In genomic region chr3:13009946-13010315, GRCh38 we compare ENCODE assay signal across 12 cellular contexts.
DNase-seq lines count a peak whose midpoint lies in the region; ATAC-seq and TF ChIP-seq lines count a peak whose summit lies in the region.
"Had no signal": no experiment of that assay in that cellular context is flagged by ENCODE, and none has a peak within 500 bp of the region (broad histone marks: within the 10 kb centered on the region; RNA-seq: fewer than 3 reads in every experiment).

No MANE protein-coding gene starts in this region.

- no peaks in the 10 kb centered on the region for H3K27me3 ChIP-seq in thymus (ENCODE audit: control insufficient read depth, insufficient read depth)

- peaks cover 91% of the 10 kb centered on the region for H3K4me1 Mint-ChIP-seq in activated naive CD4-positive, alpha-beta T cell treated with anti-CD3 and anti-CD28 coated beads for 36 hours (ENCODE audit: low read depth)
- peaks cover 79 to 97% (median 95%) of the 10 kb centered on the region in 3 donors for H3K4me1 Mint-ChIP-seq in T-cell
- H3K4me1 Mint-ChIP-seq in immature natural killer cell, result peaks cover 96 to 99% of the 10 kb centered on the region in 2 donors

- peaks cover 9% of the 10 kb centered on the region for H3K36me3 Mint-ChIP-seq in activated naive CD4-positive, alpha-beta T cell treated with anti-CD3 and anti-CD28 coated beads for 36 hours (ENCODE audit: low read depth)
- H3K36me3 Mint-ChIP-seq in T-cell, result peaks cover 8% of the 10 kb centered on the region
- H3K36me3 Mint-ChIP-seq in immature natural killer cell, result peaks cover 3 to 12% (median 7%) of the 10 kb centered on the region in 3 donors

- intact Hi-C loops in activated naive CD4-positive, alpha-beta T cell treated with anti-CD3 and anti-CD28 coated beads for 36 hours (cut with micrococcal nuclease), result loop anchor here (5.0 to 10.0 kb wide), 4 partner anchors 348 to 1642 kb away; partner anchors contain the start of genes CCDC174 and RAF1

- POLR2A ChIA-PET in T-cell (lab: Charles Lee) (no interaction called here), RWPE1 (lab: Yijun Ruan, JAX; ENCODE audit: low non-redundant PET) (no interaction called here)

- peak overlapping the region; percentile 36 for H3K27ac ChIP-seq in thymus (ENCODE audit: low read depth)
- no peak overlapping the region for H3K27ac ChIP-seq in RWPE1
- H3K27ac ChIP-seq: parathyroid adenoma had no signal

- no peaks in the 10 kb centered on the region for H3K9me3 Mint-ChIP-seq in activated naive CD4-positive, alpha-beta T cell treated with anti-CD3 and anti-CD28 coated beads for 36 hours
- H3K9me3 Mint-ChIP-seq in T-cell (no peaks in the 10 kb centered on the region), immature natural killer cell (no peaks in the 10 kb centered on the region)

- no peak overlapping the region for H3K4me3 ChIP-seq in thymus (ENCODE audit: low read length)
- H3K4me3 ChIP-seq: lung had no signal

- ATAC-seq in T-cell (replicated peaks in 1 of 4), result no peak
- ATAC-seq in esophagus mucosa, result no peak
- no peak for ATAC-seq in HG03139 (IDR thresholded peaks at IDR 0.05; ENCODE audit: unreplicated experiment)

- WGBS in thymus, result 97% methylated on average over 7 of the region's 7 CpGs

- CTCF ChIA-PET in activated naive CD4-positive, alpha-beta T cell treated with anti-CD3 and anti-CD28 coated beads for 36 hours (lab: Charles Lee), result interaction anchor here (0.7 to 2.1 kb wide), 2 partner anchors 10 to 15 kb away, joined by 3 to 4 read pairs; no protein-coding TSS in a partner anchor
- CTCF ChIA-PET in T-cell (lab: Charles Lee), result interaction anchor here in 1 of 2 donors (0.8 to 1.3 kb wide), 3 partner anchors 11 to 14 kb away, joined by 3 to 4 read pairs (median 3); no protein-coding TSS in a partner anchor
- CTCF ChIA-PET in RWPE1 (lab: Yijun Ruan, JAX), result interaction anchor here (1.2 kb wide), 1 partner anchor 15 kb away, joined by 3 read pairs; no protein-coding TSS in a partner anchor

- peak overlapping the region; percentile 97 for H3K27ac Mint-ChIP-seq in activated naive CD4-positive, alpha-beta T cell treated with anti-CD3 and anti-CD28 coated beads for 36 hours
- H3K27ac Mint-ChIP-seq in T-cell (peak overlapping the region; percentile 99), immature natural killer cell (peak overlapping the region; percentile 99 to 100 (median 100))

- H3K27me3 Mint-ChIP-seq in activated naive CD4-positive, alpha-beta T cell treated with anti-CD3 and anti-CD28 coated beads for 36 hours (ENCODE audit: low read depth), result no peaks in the 10 kb centered on the region
- H3K27me3 Mint-ChIP-seq in T-cell (no peaks in the 10 kb centered on the region), immature natural killer cell (ENCODE audit: low read depth in 3 of 3) (peaks cover 19 to 31% (median 30%) of the 10 kb centered on the region in 3 donors)

- H3K4me1 ChIP-seq in thymus (ENCODE audit: control insufficient read depth, insufficient read depth, low read length), result peaks cover 29% of the 10 kb centered on the region

- no peaks in the 10 kb centered on the region for H3K9me3 ChIP-seq in thymus (ENCODE audit: control insufficient read depth)

- H3K4me3 Mint-ChIP-seq in activated naive CD4-positive, alpha-beta T cell treated with anti-CD3 and anti-CD28 coated beads for 36 hours, result peak overlapping the region; percentile 67
- H3K4me3 Mint-ChIP-seq in T-cell (peak overlapping the region; percentile 70 to 89 (median 74)), immature natural killer cell (peak overlapping the region; percentile 83 to 99 (median 86))

- H3K36me3 ChIP-seq in thymus (ENCODE audit: control insufficient read depth, insufficient read depth), result peaks cover 6% of the 10 kb centered on the region

- no peak for TF ChIP-seq CTCF in RWPE1 (conservative IDR thresholded peaks at IDR 0.05; ENCODE audit: low read depth)

- DNase-seq in activated naive CD4-positive, alpha-beta T cell treated with anti-CD3 and anti-CD28 coated beads for 36 hours, result no peak
- no peak for DNase-seq in activated naive CD4-positive, alpha-beta T cell treated with Interleukin-2 at 50 U/mL for 16 hours
- no peak for DNase-seq in T-cell
- DNase-seq in immature natural killer cell, result no peak
- no peak for DNase-seq in RWPE1 (ENCODE audit: low spot score)
- DNase-seq: NCI-H1105, NCI-H510A had no signal
